In the genomic region with DNA sequence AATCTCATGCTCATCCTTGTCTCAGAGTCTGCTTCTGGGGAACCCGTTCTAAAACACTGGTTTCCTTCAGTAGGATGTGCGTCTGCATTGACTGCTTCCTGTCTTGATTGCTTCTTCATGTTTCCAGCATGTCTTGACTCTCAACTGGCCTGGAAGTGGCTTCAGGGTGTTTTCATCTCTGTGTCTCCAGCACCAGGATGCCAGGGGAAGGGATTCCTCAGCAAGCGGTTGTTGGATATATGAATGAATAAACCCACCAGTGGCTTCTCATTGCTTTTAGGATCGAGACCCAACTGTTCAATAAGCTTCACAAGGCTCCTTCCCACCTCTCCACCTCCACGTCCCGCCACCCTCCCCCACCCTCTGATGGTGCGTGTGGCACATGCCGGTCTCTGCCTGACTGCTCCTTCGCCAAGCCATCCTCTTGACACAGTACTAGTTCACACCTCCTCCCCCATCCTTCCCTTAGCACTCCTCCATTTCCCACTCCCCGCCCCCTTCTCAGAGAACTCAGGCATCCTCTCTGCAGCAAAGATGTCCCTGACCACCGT, we compare ENCODE assay signal across 13 cellular contexts. TPM values are rescaled to one million over a fixed set of nuclear protein-coding genes. Genes with fewer than 3 reads are reported as not detected.
DNase-seq lines count a peak whose midpoint lies in the region; ATAC-seq, FAIRE-seq and TF ChIP-seq lines count a peak whose summit lies in the region.
"Had no signal": no experiment of that assay in that cellular context is flagged by ENCODE, and none has a peak within 500 bp of the region (broad histone marks: within the 10 kb centered on the region; RNA-seq: fewer than 3 reads in every experiment).

No MANE protein-coding gene starts in this region.

- H3K4me3 ChIP-seq in A549: no peak overlapping the region
- peak overlapping the region; percentile 1; the same call in 1 of the 2 replicates for H3K4me3 ChIP-seq in Jurkat, Clone E6-1 (ENCODE audit: low read length)
- no peak overlapping the region for H3K4me3 ChIP-seq in adrenal gland
- H3K4me3 ChIP-seq: GM23248, transverse colon had no signal

- H3K4me3 Mint-ChIP-seq in activated T-cell treated with anti-CD3 and anti-CD28 coated beads, Interleukin-2, amount 50 U/mL, for 72 hours: peak overlapping the region; percentile 79 to 81
- H3K4me3 Mint-ChIP-seq in naive thymus-derived CD8-positive, alpha-beta T cell: peak overlapping the region; percentile 58 to 84 (median 73)

- CTCF ChIA-PET in A549 (lab: Yijun Ruan, JAX): interaction anchor here (1.3 to 2.2 kb wide), 2 partner anchors 18 to 22 kb away, joined by 4 to 6 read pairs; no protein-coding TSS in a partner anchor

- H3K36me3 Mint-ChIP-seq in activated T-cell treated with anti-CD3 and anti-CD28 coated beads, Interleukin-2, amount 50 U/mL, for 72 hours (ENCODE audit: insufficient read depth in 2 of 2): peaks cover 4 to 8% of the 10 kb centered on the region in 2 donors
- no peaks in the 10 kb centered on the region for H3K36me3 Mint-ChIP-seq in naive thymus-derived CD8-positive, alpha-beta T cell

- TF ChIP-seq CTCF in A549 (IDR thresholded peaks at IDR 0.05) (no peak), adrenal gland (IDR thresholded peaks at IDR 0.05) (no peak)

- intact Hi-C loops in adrenal gland (cut with DNase I): no loop called here

- POLR2A ChIA-PET in A549 (lab: Yijun Ruan, JAX): interaction anchor here (0.6 kb wide), 1 partner anchor 29 kb away, joined by 4 read pairs; no protein-coding TSS in a partner anchor
- POLR2A ChIA-PET in naive thymus-derived CD8-positive, alpha-beta T cell (lab: Charles Lee): interaction anchor here (1.0 to 2.8 kb wide), 3 partner anchors 17 to 46 kb away, joined by 3 to 20 read pairs (median 4); no protein-coding TSS in a partner anchor

- H3K9me3 ChIP-seq in A549 (no peaks in the 10 kb centered on the region), adrenal gland (replicated peaks in 1 of 3) (no peaks in the 10 kb centered on the region)
- H3K9me3 ChIP-seq: transverse colon had no signal

- no peak for TF ChIP-seq RAD21 in A549 (conservative IDR thresholded peaks at IDR 0.05 in 1 of 2, IDR thresholded peaks at IDR 0.05 in 1 of 2)

- H3K4me1 ChIP-seq in A549 (peaks cover 74% of the 10 kb centered on the region), adrenal gland (replicated peaks in 1 of 2) (no peaks in the 10 kb centered on the region)

- TF ChIP-seq EP300 in A549 (IDR thresholded peaks at IDR 0.05): no peak

- no peak overlapping the region for H3K4me2 ChIP-seq in A549

- H3K27ac ChIP-seq in A549 (peak overlapping the region; percentile 97 to 99), adrenal gland (no peak overlapping the region)

- no peaks in the 10 kb centered on the region for H3K36me3 ChIP-seq in adrenal gland (replicated peaks in 1 of 2)
- H3K36me3 ChIP-seq: transverse colon had no signal

- H3K27me3 ChIP-seq in adrenal gland: no peaks in the 10 kb centered on the region
- H3K27me3 ChIP-seq: transverse colon had no signal

- H3K27ac Mint-ChIP-seq in activated T-cell treated with anti-CD3 and anti-CD28 coated beads, Interleukin-2, amount 50 U/mL, for 72 hours: no peak overlapping the region
- H3K27ac Mint-ChIP-seq in naive thymus-derived CD8-positive, alpha-beta T cell: peak overlapping the region in 7 of 10 donors; percentile 32 to 95 (median 93)

- peaks cover 59% of the 10 kb centered on the region for H3K4me1 Mint-ChIP-seq in activated T-cell treated with anti-CD3 and anti-CD28 coated beads, Interleukin-2, amount 50 U/mL, for 72 hours (ENCODE audit: low read depth)
- H3K4me1 Mint-ChIP-seq in naive thymus-derived CD8-positive, alpha-beta T cell: peaks cover 43 to 60% (median 53%) of the 10 kb centered on the region in 4 donors

- ATAC-seq in A549 (no peak), HG02588 (IDR thresholded peaks at IDR 0.05; ENCODE audit: unreplicated experiment) (no peak), HG03442 (IDR thresholded peaks at IDR 0.05; ENCODE audit: unreplicated experiment) (no peak)
- peak in 1 of 2 donors; percentile 52 for ATAC-seq in activated T-cell treated with anti-CD3 and anti-CD28 coated beads, Interleukin-2, amount 50 U/mL, for 72 hours (replicated peaks in 1 of 2)
- ATAC-seq in naive thymus-derived CD8-positive, alpha-beta T cell: peak; percentile 37 to 74

- WGBS in A549 (ENCODE audit: missing lambda C conversion rate): 95% methylated on average over 10 of the region's 11 CpGs
- 73 to 82% (median 82%) methylated on average over 11 of the region's 11 CpGs for WGBS in adrenal gland, 4 donors

- peaks cover 12% of the 10 kb centered on the region for H3K27me3 Mint-ChIP-seq in activated T-cell treated with anti-CD3 and anti-CD28 coated beads, Interleukin-2, amount 50 U/mL, for 72 hours (ENCODE audit: low read depth)
- peaks cover 0 to 15% (median 8%) of the 10 kb centered on the region in 5 donors for H3K27me3 Mint-ChIP-seq in naive thymus-derived CD8-positive, alpha-beta T cell

- no peak for FAIRE-seq in A549 (lab: Jason Lieb, UNC)

- H3K9me3 Mint-ChIP-seq in activated T-cell treated with anti-CD3 and anti-CD28 coated beads, Interleukin-2, amount 50 U/mL, for 72 hours: peaks cover 0 to 2% of the 10 kb centered on the region in 2 donors
- no peaks in the 10 kb centered on the region for H3K9me3 Mint-ChIP-seq in naive thymus-derived CD8-positive, alpha-beta T cell

- DNase-seq in A549 (ENCODE audit: low read depth in 1 of 2, low spot score in 1 of 2) (no peak), adrenal gland (no peak)
- DNase-seq in Jurkat, Clone E6-1 (ENCODE audit: low read depth, low spot score): peak; percentile 62
- DNase-seq in activated T-cell treated with anti-CD3 and anti-CD28 coated beads, Interleukin-2, amount 50 U/mL, for 72 hours: no peak
- peak in 5 of 10 donors; percentile 32 to 64 (median 53) for DNase-seq in naive thymus-derived CD8-positive, alpha-beta T cell
- no peak for DNase-seq in effector CD8-positive, alpha-beta T cell (lab: John Stamatoyannopoulos, UW)
- DNase-seq: GM23248, NCI-H2107, transverse colon had no signal

- TF ChIP-seq POLR2A in A549 (IDR thresholded peaks at IDR 0.05; ENCODE audit: low read length) (no peak), adrenal gland (IDR thresholded peaks at IDR 0.05) (no peak)

TF ChIP-seq in A549, 52 proteins besides CTCF, POLR2A, EP300 and RAD21 (continues in another document):
- TF ChIP-seq, protein P1, sequence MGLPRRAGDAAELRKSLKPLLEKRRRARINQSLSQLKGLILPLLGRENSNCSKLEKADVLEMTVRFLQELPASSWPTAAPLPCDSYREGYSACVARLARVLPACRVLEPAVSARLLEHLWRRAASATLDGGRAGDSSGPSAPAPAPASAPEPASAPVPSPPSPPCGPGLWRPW (IDR thresholded peaks at IDR 0.05): no peak
- TF ChIP-seq TP53 (CRISPR knock-in tag; IDR thresholded peaks at IDR 0.05) (no peak), SMC3 (IDR thresholded peaks at IDR 0.05) (no peak), SREBF2 (IDR thresholded peaks at IDR 0.05) (no peak)

RNA-seq across cellular contexts. Expression of a gene that starts 14.1 kb away (rescaled TPM):
- polyA plus RNA-seq in A549 (2011; rRNA removed) (24.2 and 45.9 TPM in 2 replicates), A549 (2017; fragmentation: RNase III; extraction: RNeasy Plus Mini Kit Qiagen cat#74134 plus additional on column Dnase treatment) (61.6 to 75.9 TPM (median 73.5 TPM) in 3 replicates), adrenal gland (under 1 TPM in 2 of 3 donors, not detected in 1; 0.07 to 0.08 TPM)
- polyA plus RNA-seq in A549 (2012; cell fraction: cytosol; rRNA removed): 18.0 and 30.2 TPM in 2 replicates
- polyA plus RNA-seq in A549 (2012; cell fraction: nucleus; rRNA removed): 83.8 and 125 TPM in 2 replicates
- polyA minus RNA-seq in A549 (2011; rRNA and poly(A)+ RNA removed): 62.8 and 79.7 TPM in 2 replicates
- 1.0 TPM for polyA plus RNA-seq in Jurkat, Clone E6-1 (2012; ENCODE audit: insufficient read depth, insufficient read length)
- total RNA-seq in activated T-cell treated with anti-CD3 and anti-CD28 coated beads, Interleukin-2, amount 50 U/mL, for 72 hours: 10 to 100 TPM in 1 of 2 donors, 1 to 10 TPM in 1; 9.9 to 10.6 TPM
- not detected for total RNA-seq in naive thymus-derived CD8-positive, alpha-beta T cell
- polyA plus RNA-seq in naive thymus-derived CD8-positive, alpha-beta T cell: not detected
- total RNA-seq in adrenal gland: under 1 TPM in 3 of 8 donors, not detected in 5; 0.11 to 0.32 (median 0.14) TPM
- total RNA-seq: glomerular endothelial cell, GM23248 had no signal
- polyA plus RNA-seq: liver had no signal

RNA-seq across cellular contexts. Expression of a gene that starts 49.7 kb away (rescaled TPM):
- polyA plus RNA-seq in A549 (2011; rRNA removed) (1.4 and 1.9 TPM in 2 replicates), A549 (2017; fragmentation: RNase III; extraction: RNeasy Plus Mini Kit Qiagen cat#74134 plus additional on column Dnase treatment) (0.72 to 0.84 TPM (median 0.76 TPM) in 3 replicates), adrenal gland (under 1 TPM; 0.11 to 0.40 (median 0.30) TPM)
- polyA plus RNA-seq in A549 (2012; cell fraction: cytosol; rRNA removed): 0.79 and 1.5 TPM in 2 replicates
- 3.0 and 3.2 TPM in 2 replicates for polyA plus RNA-seq in A549 (2012; cell fraction: nucleus; rRNA removed)
- 1.7 and 3.3 TPM in 2 replicates for polyA minus RNA-seq in A549 (2011; rRNA and poly(A)+ RNA removed)
- 6.1 TPM for polyA plus RNA-seq in Jurkat, Clone E6-1 (2012; ENCODE audit: insufficient read depth, insufficient read length)
- 100 to 1,000 TPM; 311 to 371 TPM for total RNA-seq in activated T-cell treated with anti-CD3 and anti-CD28 coated beads, Interleukin-2, amount 50 U/mL, for 72 hours
- total RNA-seq in naive thymus-derived CD8-positive, alpha-beta T cell: 100 to 1,000 TPM; 571 to 574 TPM
- 1,000 to 10,000 TPM in 2 of 3 donors, 100 to 1,000 TPM in 1; 897 to 2,008 (median 1,531) TPM for polyA plus RNA-seq in naive thymus-derived CD8-positive, alpha-beta T cell
- 1 to 10 TPM in 1 of 8 donors, under 1 TPM in 5, not detected in 2; 0.14 to 1.0 (median 0.49) TPM for total RNA-seq in adrenal gland
- total RNA-seq: glomerular endothelial cell, GM23248 had no signal

Comparison
In these comparisons a context has a peak if more than half of its experiments do, and no peak if none do; other contexts are left out.
1. ATAC-seq: peak in naive thymus-derived CD8-positive, alpha-beta T cell (2 of 2); none in A549 (0 of 2), HG02588 (single experiment) and HG03442 (single experiment).
2. H3K27ac ChIP-seq: peak in A549 (2 of 2); none in adrenal gland (0 of 5).
3. RNA of a gene that starts 14.1 kb away (total RNA-seq): 9.9 to 10.6 TPM in activated T-cell treated with anti-CD3 and anti-CD28 coated beads, Interleukin-2, amount 50 U/mL, for 72 hours; not detected in naive thymus-derived CD8-positive, alpha-beta T cell and 0.11 to 0.32 TPM in adrenal gland; every median in the first group is over 4 times any median in the second.
4. RNA of a gene that starts 49.7 kb away (total RNA-seq): 571 to 574 TPM in naive thymus-derived CD8-positive, alpha-beta T cell and 311 to 371 TPM in activated T-cell treated with anti-CD3 and anti-CD28 coated beads, Interleukin-2, amount 50 U/mL, for 72 hours; 0.14 to 1.0 TPM in adrenal gland; every median in the first group is over 100 times any median in the second.